In the genomic region with DNA sequence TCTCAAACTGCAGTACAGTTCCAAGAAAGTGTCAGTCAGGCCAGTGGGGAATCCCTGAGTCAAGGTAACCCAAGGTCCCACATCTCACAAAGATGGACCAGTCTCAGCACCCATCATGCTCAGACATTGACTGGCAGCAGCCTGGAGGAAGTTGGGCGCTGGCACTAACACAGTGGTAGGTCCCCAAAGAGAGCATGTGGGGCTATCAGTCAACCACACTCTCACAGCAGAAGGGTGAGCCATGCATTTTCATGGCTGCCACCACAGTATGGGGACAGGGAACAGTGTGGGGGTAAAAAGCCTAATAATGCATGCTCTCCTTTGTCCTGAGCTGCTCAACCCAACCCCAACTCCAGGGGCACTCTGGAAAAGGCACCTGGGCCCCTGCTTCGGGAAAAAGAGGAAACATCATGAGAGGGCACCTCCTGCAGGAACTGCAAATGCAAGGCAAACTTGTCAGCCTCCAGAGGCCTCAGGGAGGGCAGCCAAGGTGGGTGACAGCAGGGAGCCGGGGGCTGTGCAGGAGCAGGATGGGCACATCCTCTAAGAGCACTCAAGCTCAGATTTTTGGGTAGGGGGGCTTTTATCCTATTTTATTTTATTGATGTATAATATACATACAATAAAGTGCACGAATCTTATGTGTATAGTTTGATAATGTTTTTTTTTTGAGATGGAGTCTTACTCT, we compare ENCODE assay signal across 27 cellular contexts. TPM values are rescaled to one million over a fixed set of nuclear protein-coding genes. Genes with fewer than 3 reads are reported as not detected.
DNase-seq lines count a peak whose midpoint lies in the region; ATAC-seq, FAIRE-seq and TF ChIP-seq lines count a peak whose summit lies in the region.
"Had no signal": no experiment of that assay in that cellular context is flagged by ENCODE, and none has a peak within 500 bp of the region (broad histone marks: within the 10 kb centered on the region; RNA-seq: fewer than 3 reads in every experiment).

No MANE protein-coding gene starts in this region.

- H3K36me3 ChIP-seq in HEK293 (ENCODE audit: control insufficient read depth in 2 of 2, insufficient read depth in 1 of 2, low read length in 2 of 2) (no peaks in the 10 kb centered on the region), upper lobe of right lung (no peaks in the 10 kb centered on the region)
- H3K36me3 ChIP-seq: BE2C had no signal

- no peaks in the 10 kb centered on the region for H3K27me3 Mint-ChIP-seq in activated T-cell treated with anti-CD3 and anti-CD28 coated beads, Interleukin-2, amount 50 U/mL, for 24 hours
- H3K27me3 Mint-ChIP-seq: CD8-positive, alpha-beta memory T cell had no signal

- peaks cover 2% of the 10 kb centered on the region for H3K9me3 Mint-ChIP-seq in activated T-cell treated with anti-CD3 and anti-CD28 coated beads, Interleukin-2, amount 50 U/mL, for 24 hours

- TF ChIP-seq CTCF in HEK293 (tag by site-specific recombination; IDR thresholded peaks at IDR 0.05) = no peak
- TF ChIP-seq CTCF in upper lobe of right lung (IDR thresholded peaks at IDR 0.05) = no peak

- H3K9me3 ChIP-seq in HEK293 (ENCODE audit: control insufficient read depth, insufficient read depth, low read depth, low read length) = peaks cover 5% of the 10 kb centered on the region
- no peaks in the 10 kb centered on the region for H3K9me3 ChIP-seq in upper lobe of right lung
- H3K9me3 ChIP-seq: BE2C had no signal

- DNase-seq in activated T-cell treated with anti-CD3 and anti-CD28 coated beads, Interleukin-2, amount 50 U/mL, for 24 hours = peak; percentile 13
- DNase-seq in activated T-cell treated with anti-CD3 and anti-CD28 coated beads for 4 hours = no peak
- peak; percentile 47 for DNase-seq in mesenteric fat pad (ENCODE audit: low spot score)
- peak; percentile 29 for DNase-seq in upper lobe of right lung
- no peak for DNase-seq in H54 (ENCODE audit: insufficient read length, low spot score)
- no peak for DNase-seq in D341Med (ENCODE audit: low spot score)
- DNase-seq: ACHN; BE2C; Calu3; CD8-positive, alpha-beta memory T cell; DMS153; DND-41; GM23248; HCEC 1CT; NCI-H1048; NCI-H1417 treated with DMSO at 0.1 percent for 48 hours; NCI-H1694 treated with DMSO at 0.1 percent for 48 hours; NCI-H2081; NCI-H2227 treated with DMSO at 0.1 percent for 48 hours; NCI-H510A; NCI-H69; RPMI8226; SHP77 had no signal

- H3K36me3 Mint-ChIP-seq in activated T-cell treated with anti-CD3 and anti-CD28 coated beads, Interleukin-2, amount 50 U/mL, for 24 hours (ENCODE audit: low read depth) = no peaks in the 10 kb centered on the region
- H3K36me3 Mint-ChIP-seq: CD14-positive monocyte; CD8-positive, alpha-beta memory T cell had no signal

- ATAC-seq in upper lobe of right lung = no peak

- POLR2A ChIA-PET in HEK293 (lab: Yijun Ruan, JAX) = interaction anchor here (1.2 kb wide), 1 partner anchor 45 kb away, joined by 3 read pairs; no protein-coding TSS in a partner anchor

- peaks cover 12% of the 10 kb centered on the region for H3K4me1 Mint-ChIP-seq in activated T-cell treated with anti-CD3 and anti-CD28 coated beads, Interleukin-2, amount 50 U/mL, for 24 hours (ENCODE audit: low read depth)
- H3K4me1 Mint-ChIP-seq: CD14-positive monocyte had no signal

- no peak for TF ChIP-seq POLR2A in H54 (IDR thresholded peaks at IDR 0.05; ENCODE audit: low read depth, low read length)

- H3K4me3 ChIP-seq in HEK293 (ENCODE audit: low read depth, low read length) = no peak overlapping the region
- H3K4me3 ChIP-seq in upper lobe of right lung = no peak overlapping the region
- H3K4me3 ChIP-seq: GM23248 had no signal

- no peak overlapping the region for H3K27ac ChIP-seq in HEK293 (ENCODE audit: extremely low read depth, low read depth, low read length)
- H3K27ac ChIP-seq in upper lobe of right lung = no peak overlapping the region
- H3K27ac ChIP-seq: 22Rv1, GM23248 had no signal

- H3K4me1 ChIP-seq in HEK293 (ENCODE audit: control insufficient read depth, insufficient read depth, low read length) (peaks cover 2% of the 10 kb centered on the region), upper lobe of right lung (no peaks in the 10 kb centered on the region)
- H3K4me1 ChIP-seq: BE2C had no signal

- no peak for FAIRE-seq in H54 (lab: Jason Lieb, UNC)
- FAIRE-seq: GM18507 had no signal

- no peak overlapping the region for H3K4me3 Mint-ChIP-seq in activated T-cell treated with anti-CD3 and anti-CD28 coated beads, Interleukin-2, amount 50 U/mL, for 24 hours
- H3K4me3 Mint-ChIP-seq: CD14-positive monocyte; CD8-positive, alpha-beta memory T cell had no signal

- H3K27ac Mint-ChIP-seq in activated T-cell treated with anti-CD3 and anti-CD28 coated beads, Interleukin-2, amount 50 U/mL, for 24 hours = no peak overlapping the region
- H3K27ac Mint-ChIP-seq: CD14-positive monocyte; CD8-positive, alpha-beta memory T cell had no signal

- intact Hi-C loops in upper lobe of right lung (cut with DNase I) = no loop called here

- H3K27me3 ChIP-seq in upper lobe of right lung = no peaks in the 10 kb centered on the region

- CTCF ChIA-PET in HEK293 (lab: Yijun Ruan, JAX) = interaction anchor here (0.6 to 1.6 kb wide), 3 partner anchors 10 to 23 kb away, joined by 4 to 5 read pairs (median 4); a partner anchor contains a TSS

TF ChIP-seq in HEK293, 187 proteins besides CTCF, POLR2A, EP300 and RAD21 (continues in another document):
- 0 out of 2 replicates have a peak, but pooled peaks have one; percentile 7 for TF ChIP-seq YY1 (tag by site-specific recombination; IDR thresholded peaks at IDR 0.05)
- no peak for TF ChIP-seq ZNF184 (tag by site-specific recombination; IDR thresholded peaks at IDR 0.05)
- TF ChIP-seq ZNF202 (tag by site-specific recombination; IDR thresholded peaks at IDR 0.05; ENCODE audit: borderline replicate concordance) = no peak
- TF ChIP-seq, protein P1, sequence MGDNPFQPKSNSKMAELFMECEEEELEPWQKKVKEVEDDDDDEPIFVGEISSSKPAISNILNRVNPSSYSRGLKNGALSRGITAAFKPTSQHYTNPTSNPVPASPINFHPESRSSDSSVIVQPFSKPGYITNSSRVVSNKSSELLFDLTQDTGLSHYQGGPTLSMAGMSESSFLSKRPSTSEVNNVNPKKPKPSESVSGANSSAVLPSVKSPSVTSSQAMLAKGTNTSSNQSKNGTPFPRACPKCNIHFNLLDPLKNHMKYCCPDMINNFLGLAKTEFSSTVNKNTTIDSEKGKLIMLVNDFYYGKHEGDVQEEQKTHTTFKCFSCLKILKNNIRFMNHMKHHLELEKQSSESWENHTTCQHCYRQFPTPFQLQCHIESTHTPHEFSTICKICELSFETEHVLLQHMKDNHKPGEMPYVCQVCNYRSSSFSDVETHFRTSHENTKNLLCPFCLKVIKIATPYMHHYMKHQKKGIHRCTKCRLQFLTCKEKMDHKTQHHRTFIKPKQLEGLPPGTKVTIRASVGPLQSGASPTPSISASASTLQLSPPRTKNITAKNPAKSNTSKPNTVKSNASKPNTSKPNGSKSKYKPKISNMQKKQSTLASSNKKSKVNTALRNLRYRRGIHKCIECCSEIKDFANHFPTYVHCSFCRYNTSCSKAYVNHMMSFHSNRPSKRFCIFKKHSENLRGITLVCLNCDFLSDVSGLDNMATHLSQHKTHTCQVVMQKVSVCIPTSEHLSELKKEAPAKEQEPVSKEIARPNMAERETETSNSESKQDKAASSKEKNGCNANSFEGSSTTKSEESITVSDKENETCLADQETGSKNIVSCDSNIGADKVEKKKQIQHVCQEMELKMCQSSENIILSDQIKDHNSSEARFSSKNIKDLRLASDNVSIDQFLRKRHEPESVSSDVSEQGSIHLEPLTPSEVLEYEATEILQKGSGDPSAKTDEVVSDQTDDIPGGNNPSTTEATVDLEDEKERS (tag by site-specific recombination; IDR thresholded peaks at IDR 0.05) = no peak
- TF ChIP-seq ZBTB7A (tag by site-specific recombination; IDR thresholded peaks at IDR 0.05; ENCODE audit: low read depth) = no peak
- no peak for TF ChIP-seq KLF8 (tag by site-specific recombination; IDR thresholded peaks at IDR 0.05)
- TF ChIP-seq ZNF157 (tag by site-specific recombination; IDR thresholded peaks at IDR 0.05) = peak; percentile 53; the same call in 1 of the 2 replicates
- TF ChIP-seq ZNF169 (tag by site-specific recombination; IDR thresholded peaks at IDR 0.05) = no peak
- TF ChIP-seq, protein P2, sequence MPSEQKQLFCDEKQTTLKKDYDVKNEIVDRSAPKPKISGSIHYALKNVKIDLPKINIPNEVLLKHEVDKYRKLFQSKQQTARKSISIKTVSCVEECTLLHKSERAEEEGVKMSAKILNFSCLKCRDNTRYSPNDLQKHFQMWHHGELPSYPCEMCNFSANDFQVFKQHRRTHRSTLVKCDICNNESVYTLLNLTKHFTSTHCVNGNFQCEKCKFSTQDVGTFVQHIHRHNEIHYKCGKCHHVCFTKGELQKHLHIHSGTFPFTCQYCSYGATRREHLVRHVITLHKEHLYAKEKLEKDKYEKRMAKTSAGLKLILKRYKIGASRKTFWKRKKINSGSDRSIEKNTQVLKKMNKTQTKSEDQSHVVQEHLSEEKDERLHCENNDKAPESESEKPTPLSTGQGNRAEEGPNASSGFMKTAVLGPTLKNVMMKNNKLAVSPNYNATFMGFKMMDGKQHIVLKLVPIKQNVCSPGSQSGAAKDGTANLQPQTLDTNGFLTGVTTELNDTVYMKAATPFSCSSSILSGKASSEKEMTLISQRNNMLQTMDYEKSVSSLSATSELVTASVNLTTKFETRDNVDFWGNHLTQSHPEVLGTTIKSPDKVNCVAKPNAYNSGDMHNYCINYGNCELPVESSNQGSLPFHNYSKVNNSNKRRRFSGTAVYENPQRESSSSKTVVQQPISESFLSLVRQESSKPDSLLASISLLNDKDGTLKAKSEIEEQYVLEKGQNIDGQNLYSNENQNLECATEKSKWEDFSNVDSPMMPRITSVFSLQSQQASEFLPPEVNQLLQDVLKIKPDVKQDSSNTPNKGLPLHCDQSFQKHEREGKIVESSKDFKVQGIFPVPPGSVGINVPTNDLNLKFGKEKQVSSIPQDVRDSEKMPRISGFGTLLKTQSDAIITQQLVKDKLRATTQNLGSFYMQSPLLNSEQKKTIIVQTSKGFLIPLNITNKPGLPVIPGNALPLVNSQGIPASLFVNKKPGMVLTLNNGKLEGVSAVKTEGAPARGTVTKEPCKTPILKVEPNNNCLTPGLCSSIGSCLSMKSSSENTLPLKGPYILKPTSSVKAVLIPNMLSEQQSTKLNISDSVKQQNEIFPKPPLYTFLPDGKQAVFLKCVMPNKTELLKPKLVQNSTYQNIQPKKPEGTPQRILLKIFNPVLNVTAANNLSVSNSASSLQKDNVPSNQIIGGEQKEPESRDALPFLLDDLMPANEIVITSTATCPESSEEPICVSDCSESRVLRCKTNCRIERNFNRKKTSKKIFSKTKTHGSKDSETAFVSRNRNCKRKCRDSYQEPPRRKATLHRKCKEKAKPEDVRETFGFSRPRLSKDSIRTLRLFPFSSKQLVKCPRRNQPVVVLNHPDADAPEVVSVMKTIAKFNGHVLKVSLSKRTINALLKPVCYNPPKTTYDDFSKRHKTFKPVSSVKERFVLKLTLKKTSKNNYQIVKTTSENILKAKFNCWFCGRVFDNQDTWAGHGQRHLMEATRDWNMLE (tag by site-specific recombination; conservative IDR thresholded peaks at IDR 0.05; ENCODE audit: low read depth) = no peak
- no peak for TF ChIP-seq SCRT1 (tag by site-specific recombination; IDR thresholded peaks at IDR 0.05; ENCODE audit: borderline replicate concordance)

RNA-seq across cellular contexts. Expression of a gene that starts 9.5 kb away (rescaled TPM):
- total RNA-seq in mesenteric fat pad (9.1 TPM), upper lobe of right lung (17.3 TPM)

RNA-seq across cellular contexts. Expression of a gene that starts 49.7 kb away (rescaled TPM):
- total RNA-seq in mesenteric fat pad = 57.4 TPM
- 58.8 TPM for total RNA-seq in upper lobe of right lung

RNA-seq across cellular contexts. Expression of a gene that starts 59.3 kb away (rescaled TPM):
- total RNA-seq in mesenteric fat pad = 148 TPM
- total RNA-seq in upper lobe of right lung = 22.1 TPM

Comparison
In these comparisons a context has a peak if more than half of its experiments do, and no peak if none do; other contexts are left out.
1. DNase-seq: peak in activated T-cell treated with anti-CD3 and anti-CD28 coated beads, Interleukin-2, amount 50 U/mL, for 24 hours (single experiment), mesenteric fat pad (single experiment) and upper lobe of right lung (single experiment); none in activated T-cell treated with anti-CD3 and anti-CD28 coated beads for 4 hours (single experiment), H54 (single experiment) and D341Med (single experiment).